In genomic region chr12:106498056-106498455, GRCh38 we compare ENCODE assay signal across 20 cellular contexts.
DNase-seq lines count a peak whose midpoint lies in the region; ATAC-seq and TF ChIP-seq lines count a peak whose summit lies in the region.
"Had no signal": no experiment of that assay in that cellular context is flagged by ENCODE, and none has a peak within 500 bp of the region (broad histone marks: within the 10 kb centered on the region; RNA-seq: fewer than 3 reads in every experiment).

No MANE protein-coding gene starts in this region.

- BruUV-seq in MCF 10A (replicated peaks; lab: Mats Ljungman, UMichigan): no TSS peak

- POLR2A ChIA-PET in MCF 10A (lab: Yijun Ruan, JAX): no interaction called here

- CTCF ChIA-PET in MCF 10A (lab: Yijun Ruan, JAX): interaction anchor here (0.6 to 0.9 kb wide), 3 partner anchors 34 to 344 kb away, joined by 3 read pairs; no protein-coding TSS in a partner anchor

- ATAC-seq in activated naive CD4-positive, alpha-beta T cell treated with anti-CD3 and anti-CD28 coated beads, Interleukin-2, amount 50 U/mL, for 72 hours: no peak
- ATAC-seq in GM18858 (IDR thresholded peaks at IDR 0.05; ENCODE audit: unreplicated experiment): no peak
- ATAC-seq: PC-3 had no signal

- H3K4me1 Mint-ChIP-seq in MCF 10A (ENCODE audit: insufficient read depth, unreplicated experiment) (no peaks in the 10 kb centered on the region), immature natural killer cell (peaks cover 0 to 6% of the 10 kb centered on the region in 2 donors)
- H3K4me1 Mint-ChIP-seq: activated B cell treated with CpG ODN at 0.5 μM for 24 hours; CD8-positive, alpha-beta memory T cell had no signal

- no peak overlapping the region for H3K4me3 ChIP-seq in fibroblast of villous mesenchyme (ENCODE audit: low read depth, low read length)
- no peak overlapping the region for H3K4me3 ChIP-seq in skeletal muscle cell (ENCODE audit: low read depth, low read length)
- H3K4me3 ChIP-seq: ascending aorta had no signal

- no peak overlapping the region for H3K4me3 Mint-ChIP-seq in MCF 10A (ENCODE audit: unreplicated experiment)
- H3K4me3 Mint-ChIP-seq in immature natural killer cell: no peak overlapping the region
- H3K4me3 Mint-ChIP-seq: activated B cell treated with CpG ODN at 0.5 μM for 24 hours; activated T-cell treated with anti-CD3 and anti-CD28 coated beads, Interleukin-2, amount 50 U/mL, for 24 hours had no signal

- H3K36me3 Mint-ChIP-seq in activated naive CD4-positive, alpha-beta T cell treated with anti-CD3 and anti-CD28 coated beads, Interleukin-2, amount 50 U/mL, for 72 hours: peaks cover 0 to 7% of the 10 kb centered on the region in 2 donors
- peaks cover 70% of the 10 kb centered on the region for H3K36me3 Mint-ChIP-seq in MCF 10A (ENCODE audit: insufficient read depth, unreplicated experiment)
- peaks cover 37 to 55% (median 53%) of the 10 kb centered on the region in 3 donors for H3K36me3 Mint-ChIP-seq in immature natural killer cell

- TF ChIP-seq CTCF in MCF 10A (IDR thresholded peaks at IDR 0.05; ENCODE audit: unreplicated experiment) (no peak), fibroblast of villous mesenchyme (IDR thresholded peaks at IDR 0.05; ENCODE audit: insufficient read depth, low read depth, low read length) (no peak)

- intact Hi-C loops in MCF 10A (cut with micrococcal nuclease): loop anchor here (10.0 kb wide), 1 partner anchor 427 kb away; no protein-coding TSS in a partner anchor

- no peaks in the 10 kb centered on the region for H3K27me3 Mint-ChIP-seq in MCF 10A (ENCODE audit: insufficient read depth, unreplicated experiment)
- peaks cover 0 to 2% (median 0%) of the 10 kb centered on the region in 3 donors for H3K27me3 Mint-ChIP-seq in immature natural killer cell (ENCODE audit: low read depth in 3 of 3)
- H3K27me3 Mint-ChIP-seq: activated B cell treated with CpG ODN at 0.5 μM for 24 hours; activated T-cell treated with anti-CD3 and anti-CD28 coated beads, Interleukin-2, amount 50 U/mL, for 24 hours; CD8-positive, alpha-beta memory T cell had no signal

- no peaks in the 10 kb centered on the region for H3K9me3 Mint-ChIP-seq in activated naive CD4-positive, alpha-beta T cell treated with anti-CD3 and anti-CD28 coated beads, Interleukin-2, amount 50 U/mL, for 72 hours
- H3K9me3 Mint-ChIP-seq in MCF 10A (ENCODE audit: unreplicated experiment): no peaks in the 10 kb centered on the region
- no peaks in the 10 kb centered on the region for H3K9me3 Mint-ChIP-seq in immature natural killer cell
- H3K9me3 Mint-ChIP-seq: activated B cell treated with CpG ODN at 0.5 μM for 24 hours; activated T-cell treated with anti-CD3 and anti-CD28 coated beads, Interleukin-2, amount 50 U/mL, for 24 hours; CD8-positive, alpha-beta memory T cell had no signal

- DNase-seq in activated naive CD4-positive, alpha-beta T cell treated with anti-CD3 and anti-CD28 coated beads, Interleukin-2, amount 50 U/mL, for 72 hours (ENCODE audit: low spot score in 2 of 2): no peak
- DNase-seq in activated naive CD4-positive, alpha-beta T cell treated with anti-CD3 and anti-CD28 coated beads, Interleukin-2, amount 50 U/mL, for 16 hours: no peak
- no peak for DNase-seq in MCF 10A (ENCODE audit: unreplicated experiment)
- peak; percentile 10 for DNase-seq in fibroblast of villous mesenchyme (ENCODE audit: low read depth)
- peak; percentile 4 for DNase-seq in skeletal muscle cell (ENCODE audit: low read depth)
- no peak for DNase-seq in NCI-H82 (lab: John Stamatoyannopoulos, UW)
- no peak for DNase-seq in immature natural killer cell
- DNase-seq: activated B cell treated with CpG ODN at 0.5 μM for 24 hours; activated naive CD4-positive, alpha-beta T cell treated with Interleukin-2 at 50 U/mL for 16 hours; activated T-cell treated with anti-CD3 and anti-CD28 coated beads, Interleukin-2, amount 50 U/mL, for 24 hours; CD8-positive, alpha-beta memory T cell; DMS53; NCI-H1694; PC-3; retina; SIG-M5; stimulated activated CD8-positive, alpha-beta memory T cell treated with anti-CD3 and anti-CD28 coated beads, Interleukin-4, amount 100 ng/mL, for 48 hours; T-helper 2 cell had no signal

- peak overlapping the region; percentile 1 to 7 for H3K27ac Mint-ChIP-seq in activated naive CD4-positive, alpha-beta T cell treated with anti-CD3 and anti-CD28 coated beads, Interleukin-2, amount 50 U/mL, for 72 hours
- peak overlapping the region; percentile 13 for H3K27ac Mint-ChIP-seq in MCF 10A (ENCODE audit: low read depth, unreplicated experiment)
- H3K27ac Mint-ChIP-seq in immature natural killer cell: peak overlapping the region in 1 of 6 donors; percentile 30
- H3K27ac Mint-ChIP-seq: activated B cell treated with CpG ODN at 0.5 μM for 24 hours; activated T-cell treated with anti-CD3 and anti-CD28 coated beads, Interleukin-2, amount 50 U/mL, for 24 hours had no signal

Comparison
In these comparisons a context has a peak if more than half of its experiments do, and no peak if none do; other contexts are left out.
1. DNase-seq: peak in fibroblast of villous mesenchyme (single experiment) and skeletal muscle cell (single experiment); none in activated naive CD4-positive, alpha-beta T cell treated with anti-CD3 and anti-CD28 coated beads, Interleukin-2, amount 50 U/mL, for 72 hours (0 of 2), activated naive CD4-positive, alpha-beta T cell treated with anti-CD3 and anti-CD28 coated beads, Interleukin-2, amount 50 U/mL, for 16 hours (single experiment), MCF 10A (single experiment), NCI-H82 (single experiment) and immature natural killer cell (0 of 3).